1 cellular context compared by ENCODE assay signal in genomic region chr17:47803751-47804150, GRCh38.
TF ChIP-seq lines count a peak whose summit lies in the region.

No MANE protein-coding gene starts in this region.

TF ChIP-seq in SK-N-SH, 30 proteins besides CTCF, POLR2A, EP300 and RAD21 (continued from another document):
- TF ChIP-seq MEF2A (IDR thresholded peaks at IDR 0.05; ENCODE audit: borderline replicate concordance, low read depth) (no peak), NFIC (IDR thresholded peaks at IDR 0.05; ENCODE audit: borderline replicate concordance) (no peak), TAF1 (IDR thresholded peaks at IDR 0.05; ENCODE audit: borderline replicate concordance, low read depth, low read length) (no peak), SIN3A (IDR thresholded peaks at IDR 0.05; ENCODE audit: borderline replicate concordance, low read depth, low read length) (no peak), CHD2 (IDR thresholded peaks at IDR 0.05; ENCODE audit: low read length, partially characterized antibody) (no peak), REST (IDR thresholded peaks at IDR 0.05; ENCODE audit: low read depth, low read length) (no peak), RCOR1 (IDR thresholded peaks at IDR 0.05; ENCODE audit: low read length) (no peak), IRF3 (IDR thresholded peaks at IDR 0.05; ENCODE audit: low read depth, low read length) (no peak)
